In the genomic region with DNA sequence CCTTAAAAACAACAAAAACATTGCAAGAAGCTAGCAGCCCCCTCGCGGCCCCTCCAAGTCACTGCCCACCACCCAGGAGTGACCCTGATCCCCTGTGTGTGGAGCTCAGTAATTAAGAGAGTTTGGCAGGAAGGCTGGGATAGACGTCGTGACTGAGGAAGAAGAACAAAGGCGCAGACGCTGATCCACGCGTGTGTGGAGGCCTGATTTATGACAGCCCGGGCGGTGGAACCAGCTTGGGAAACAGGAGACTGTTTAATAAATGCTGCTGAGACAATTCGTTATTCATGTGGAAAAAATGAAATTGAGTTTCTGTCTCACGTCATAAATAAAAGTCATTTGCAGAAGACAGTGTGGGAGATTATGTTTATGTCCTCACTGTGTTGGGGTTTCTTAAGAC, we compare ENCODE assay signal across 11 cellular contexts.
"Had no signal": no experiment of that assay in that cellular context is flagged by ENCODE, and none has a peak within 500 bp of the region (broad histone marks: within the 10 kb centered on the region; RNA-seq: fewer than 3 reads in every experiment).

No MANE protein-coding gene starts in this region.

- H3K36me3 Mint-ChIP-seq: stimulated activated effector memory CD8-positive, alpha-beta T cell treated with anti-CD3 and anti-CD28 coated beads, Interleukin-12 subunit alpha, Interleukin-12 subunit beta, amount 100 ng/mL, for 72 hours had no signal

- H3K27ac Mint-ChIP-seq: stimulated activated effector memory CD8-positive, alpha-beta T cell treated with anti-CD3 and anti-CD28 coated beads, Interleukin-12 subunit alpha, Interleukin-12 subunit beta, amount 100 ng/mL, for 72 hours; WTC11 had no signal

- FAIRE-seq: TTC549 had no signal

- H3K4me3 ChIP-seq: cardiac muscle cell, lower lobe of right lung, SJCRH30, upper lobe of left lung had no signal

- H3K4me1 Mint-ChIP-seq: stimulated activated effector memory CD8-positive, alpha-beta T cell treated with anti-CD3 and anti-CD28 coated beads, Interleukin-12 subunit alpha, Interleukin-12 subunit beta, amount 100 ng/mL, for 72 hours; WTC11 had no signal

- DNase-seq: activated CD4-positive, alpha-beta T cell treated with anti-CD3 and anti-CD28 coated beads for 4 hours; activated naive CD4-positive, alpha-beta T cell treated with anti-CD3 and anti-CD28 coated beads, Interleukin-2, amount 50 U/mL, for 16 hours; foreskin melanocyte; lower lobe of right lung; midbrain; SJCRH30; upper lobe of left lung had no signal

- ATAC-seq: lower lobe of right lung; stimulated activated effector memory CD8-positive, alpha-beta T cell treated with anti-CD3 and anti-CD28 coated beads, Interleukin-12 subunit alpha, Interleukin-12 subunit beta, amount 100 ng/mL, for 72 hours; WTC11 had no signal

- H3K4me3 Mint-ChIP-seq: stimulated activated effector memory CD8-positive, alpha-beta T cell treated with anti-CD3 and anti-CD28 coated beads, Interleukin-12 subunit alpha, Interleukin-12 subunit beta, amount 100 ng/mL, for 72 hours; WTC11 had no signal
